1 cellular context compared by ENCODE assay signal in the genomic region with DNA sequence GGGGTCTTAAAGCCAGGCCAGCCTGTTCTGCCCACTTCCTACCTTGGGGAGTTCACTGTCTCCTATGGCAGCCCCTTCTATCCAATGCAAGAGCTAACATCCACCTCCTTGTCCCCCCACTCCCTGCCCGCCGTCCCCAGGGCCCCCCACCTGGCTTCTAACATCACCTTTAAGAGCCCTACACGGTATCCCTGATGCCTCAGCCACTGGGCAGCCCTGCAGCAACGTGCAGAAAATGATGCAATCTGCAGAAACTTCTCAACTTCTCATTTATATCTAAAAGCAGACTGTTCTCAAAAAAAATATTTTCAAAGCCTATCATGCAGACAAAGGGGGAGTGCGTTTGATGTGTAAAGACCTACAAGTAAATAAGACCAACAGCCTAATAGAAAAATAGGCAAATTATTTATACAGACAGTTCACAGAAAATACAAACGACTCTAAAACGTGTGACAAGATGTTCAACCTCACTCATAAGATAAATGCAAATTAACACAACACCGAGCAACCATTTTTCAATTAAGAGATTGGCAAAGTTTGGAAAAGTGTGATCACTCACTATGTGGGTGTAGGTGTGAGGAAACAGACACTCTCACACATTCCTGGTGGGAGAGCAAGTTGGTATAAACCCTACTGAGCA.
TF ChIP-seq lines count a peak whose summit lies in the region.

No MANE protein-coding gene starts in this region.

TF ChIP-seq in SK-N-SH treated with all-trans-retinoic acid at 6 μM for 48 hours, 23 proteins besides CTCF, POLR2A, EP300 and RAD21 (continued from another document):
- no peak for TF ChIP-seq OSR1 (CRISPR knock-in tag; IDR thresholded peaks at IDR 0.05)
- no peak for TF ChIP-seq ZC3H10 (CRISPR knock-in tag; IDR thresholded peaks at IDR 0.05)
- TF ChIP-seq ESRRG (CRISPR knock-in tag; IDR thresholded peaks at IDR 0.05), result no peak
- TF ChIP-seq, protein P1, sequence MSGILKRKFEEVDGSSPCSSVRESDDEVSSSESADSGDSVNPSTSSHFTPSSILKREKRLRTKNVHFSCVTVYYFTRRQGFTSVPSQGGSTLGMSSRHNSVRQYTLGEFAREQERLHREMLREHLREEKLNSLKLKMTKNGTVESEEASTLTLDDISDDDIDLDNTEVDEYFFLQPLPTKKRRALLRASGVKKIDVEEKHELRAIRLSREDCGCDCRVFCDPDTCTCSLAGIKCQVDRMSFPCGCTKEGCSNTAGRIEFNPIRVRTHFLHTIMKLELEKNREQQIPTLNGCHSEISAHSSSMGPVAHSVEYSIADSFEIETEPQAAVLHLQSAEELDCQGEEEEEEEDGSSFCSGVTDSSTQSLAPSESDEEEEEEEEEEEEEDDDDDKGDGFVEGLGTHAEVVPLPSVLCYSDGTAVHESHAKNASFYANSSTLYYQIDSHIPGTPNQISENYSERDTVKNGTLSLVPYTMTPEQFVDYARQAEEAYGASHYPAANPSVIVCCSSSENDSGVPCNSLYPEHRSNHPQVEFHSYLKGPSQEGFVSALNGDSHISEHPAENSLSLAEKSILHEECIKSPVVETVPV (CRISPR knock-in tag; IDR thresholded peaks at IDR 0.05), result no peak
- TF ChIP-seq PPARA (CRISPR knock-in tag; IDR thresholded peaks at IDR 0.05; ENCODE audit: borderline replicate concordance), result no peak
- no peak for TF ChIP-seq TOX (CRISPR knock-in tag; IDR thresholded peaks at IDR 0.05; ENCODE audit: borderline replicate concordance)
- no peak for TF ChIP-seq CSDC2 (CRISPR knock-in tag; IDR thresholded peaks at IDR 0.05)
- TF ChIP-seq, protein P2, sequence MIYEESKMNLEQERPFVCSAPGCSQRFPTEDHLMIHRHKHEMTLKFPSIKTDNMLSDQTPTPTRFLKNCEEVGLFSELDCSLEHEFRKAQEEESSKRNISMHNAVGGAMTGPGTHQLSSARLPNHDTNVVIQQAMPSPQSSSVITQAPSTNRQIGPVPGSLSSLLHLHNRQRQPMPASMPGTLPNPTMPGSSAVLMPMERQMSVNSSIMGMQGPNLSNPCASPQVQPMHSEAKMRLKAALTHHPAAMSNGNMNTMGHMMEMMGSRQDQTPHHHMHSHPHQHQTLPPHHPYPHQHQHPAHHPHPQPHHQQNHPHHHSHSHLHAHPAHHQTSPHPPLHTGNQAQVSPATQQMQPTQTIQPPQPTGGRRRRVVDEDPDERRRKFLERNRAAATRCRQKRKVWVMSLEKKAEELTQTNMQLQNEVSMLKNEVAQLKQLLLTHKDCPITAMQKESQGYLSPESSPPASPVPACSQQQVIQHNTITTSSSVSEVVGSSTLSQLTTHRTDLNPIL (CRISPR knock-in tag; IDR thresholded peaks at IDR 0.05; ENCODE audit: low read depth), result no peak
- no peak for TF ChIP-seq BACH2 (CRISPR knock-in tag; IDR thresholded peaks at IDR 0.05; ENCODE audit: borderline replicate concordance)
- no peak for TF ChIP-seq ZNF8 (CRISPR knock-in tag; IDR thresholded peaks at IDR 0.05)
TF ChIP-seq in SK-N-SH treated with all-trans-retinoic acid at 6 μM for 48 hours: peak in this region for 0.
